In the genomic region with DNA sequence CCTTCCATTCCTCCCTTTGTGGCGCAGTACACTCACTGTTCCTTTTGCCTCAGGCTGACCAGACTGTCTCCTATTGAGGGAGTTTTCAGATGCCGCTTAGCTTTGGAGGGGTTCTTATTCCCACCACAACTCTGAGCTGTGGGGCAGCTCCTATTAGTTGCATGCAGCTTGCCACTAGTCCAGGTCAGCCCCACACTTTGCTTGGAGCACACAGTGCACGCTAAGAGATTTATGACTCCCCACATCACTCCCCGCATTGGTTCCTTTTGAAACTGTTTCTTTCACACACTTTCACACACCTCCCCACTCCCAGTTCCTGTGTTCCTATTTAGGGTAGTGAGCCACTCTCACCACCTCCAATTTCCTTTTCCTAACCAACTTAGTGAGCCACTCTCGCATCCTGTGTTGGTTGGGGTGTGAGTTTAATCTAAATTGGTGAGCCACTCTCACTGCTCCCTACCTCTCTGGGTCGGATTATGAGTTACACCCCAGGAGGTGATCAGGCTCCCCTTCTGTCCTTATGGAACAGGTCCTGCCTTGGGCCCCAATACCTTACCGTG, we compare ENCODE assay signal across 9 cellular contexts. TPM values are rescaled to one million over a fixed set of nuclear protein-coding genes. Genes with fewer than 3 reads are reported as not detected.
DNase-seq lines count a peak whose midpoint lies in the region; ATAC-seq, FAIRE-seq and TF ChIP-seq lines count a peak whose summit lies in the region.
"Had no signal": no experiment of that assay in that cellular context is flagged by ENCODE, and none has a peak within 500 bp of the region (broad histone marks: within the 10 kb centered on the region; RNA-seq: fewer than 3 reads in every experiment).

No MANE protein-coding gene starts in this region.

- H3K18ac ChIP-seq in H9 (ENCODE audit: insufficient read length, low read depth, low read length), result no peak overlapping the region

- H4K91ac ChIP-seq in H9 (ENCODE audit: insufficient read length, low read depth, low read length), result no peak overlapping the region

- DNase-seq in Calu3 (no peak), K562 (ENCODE audit: extremely low read depth in 1 of 4, low spot score in 3 of 4) (no peak), H9 (no peak), SW 1271 (lab: John Stamatoyannopoulos, UW) (no peak), iPS-NIHi11 (ENCODE audit: low spot score) (no peak)
- peak; percentile 57 for DNase-seq in Jurkat, Clone E6-1 (ENCODE audit: low read depth, low spot score)
- no peak for DNase-seq in activated effector memory CD4-positive, alpha-beta T cell treated with anti-CD3 and anti-CD28 coated beads, Interleukin-2, amount 50 U/mL, for 16 hours

- H3T11ph ChIP-seq in H9 (ENCODE audit: low read length), result no peak overlapping the region

- H2BK5ac ChIP-seq in H9 (ENCODE audit: insufficient read length, low read length), result no peak overlapping the region

- no peaks in the 10 kb centered on the region for H3K23me2 ChIP-seq in H9 (ENCODE audit: insufficient read length, low read depth, low read length, poor library complexity, severe bottlenecking)

- H3K27ac Mint-ChIP-seq in Calu3 (ENCODE audit: unreplicated experiment) (no peak overlapping the region), H9 (no peak overlapping the region; a peak in 1 of 7 replicates)

- H3K4ac ChIP-seq in H9 (ENCODE audit: low read depth, low read length), result no peak overlapping the region

- H3K14ac ChIP-seq in H9 (ENCODE audit: insufficient read depth, low read length), result no peak overlapping the region

- H3K4me1 Mint-ChIP-seq in Calu3 (ENCODE audit: low read depth, unreplicated experiment) (peaks cover 19% of the 10 kb centered on the region), H9 (no peaks in the 10 kb centered on the region)

- CTCF ChIA-PET in Calu3 (lab: Charles Lee) (no interaction called here), K562 (lab: Yijun Ruan, JAX; ENCODE audit: low intra/inter-chr PET ratio) (no interaction called here)

- in situ Hi-C loops in K562 (cut with MboI), result no loop called here

- TF ChIP-seq POLR2A in K562 (conservative IDR thresholded peaks at IDR 0.05), result no peak

- H3K4me3 ChIP-seq in Jurkat, Clone E6-1 (ENCODE audit: low read length), result peak overlapping the region; percentile 8
- H3K4me3 ChIP-seq in K562, result no peak overlapping the region

- no peak overlapping the region for H3K56ac ChIP-seq in H9 (ENCODE audit: insufficient read length, low read depth, low read length)

- no peak for FAIRE-seq in K562 (lab: Jason Lieb, UNC)
- FAIRE-seq: bronchial epithelial cell had no signal

- H2BK12ac ChIP-seq in H9 (ENCODE audit: insufficient read length, low read depth, low read length), result no peak overlapping the region

- ATAC-seq in GM21447 (IDR thresholded peaks at IDR 0.05; ENCODE audit: unreplicated experiment) (peak; percentile 64), K562 (peak; percentile 65)

- no peak overlapping the region for H3K23ac ChIP-seq in H9 (ENCODE audit: insufficient read length, low read depth, low read length)

- TF ChIP-seq RAD21 in K562 (CRISPR knock-in tag; conservative IDR thresholded peaks at IDR 0.05 in 1 of 2, IDR thresholded peaks at IDR 0.05 in 1 of 2), result no peak

- 36% methylated on average over 7 of the region's 7 CpGs for WGBS in K562 (ENCODE audit: insufficient coverage, low coverage, missing lambda C conversion rate)
- WGBS in H9 (ENCODE audit: extremely low coverage, insufficient read length, low lambda C conversion rate), result no CpG with 5 or more reads among the region's 7 CpGs

- H4K8ac ChIP-seq in H9 (replicated peaks; ENCODE audit: insufficient read length, low read depth, low read length), result no peak overlapping the region

- intact Hi-C loops in Calu3 (cut with micrococcal nuclease; ENCODE audit: unreplicated experiment), result loop anchor here (1.0 kb wide), 1 partner anchor 10 kb away; no protein-coding TSS in a partner anchor
- intact Hi-C loops in K562 (cut with micrococcal nuclease), result no loop called here

- H3K27me3 ChIP-seq in K562 (ENCODE audit: control insufficient read depth in 2 of 2, insufficient read depth in 2 of 2, low read length in 2 of 2) (no peaks in the 10 kb centered on the region), H9 (ENCODE audit: insufficient read depth, low read length) (no peaks in the 10 kb centered on the region)

- H3K4me2 ChIP-seq in K562 (ENCODE audit: insufficient read depth, low read length) (peak overlapping the region; percentile 82), H9 (ENCODE audit: insufficient read depth, insufficient read length, low read length) (no peak overlapping the region)

- H3K79me2 ChIP-seq in K562 (ENCODE audit: control insufficient read depth, insufficient read depth, low read length) (no peaks in the 10 kb centered on the region), H9 (ENCODE audit: insufficient read depth, low read length) (no peaks in the 10 kb centered on the region)

- H3K36me3 Mint-ChIP-seq in Calu3 (ENCODE audit: insufficient read depth, unreplicated experiment) (no peaks in the 10 kb centered on the region), H9 (ENCODE audit: insufficient read depth in 1 of 3, low read depth in 3 of 3) (peaks cover 0 to 8% (median 2%) of the 10 kb centered on the region in 3 experiments; a peak in 2 of 7 replicates)

- H3K4me1 ChIP-seq in K562 (replicated peaks in 1 of 2; ENCODE audit: control insufficient read depth in 2 of 2, insufficient read depth in 2 of 2, low read length in 2 of 2) (peaks cover 11 to 19% of the 10 kb centered on the region in 2 experiments), H9 (ENCODE audit: insufficient read depth, low read length) (no peaks in the 10 kb centered on the region)

- H3K27ac ChIP-seq in K562 (ENCODE audit: extremely low read depth, low read depth, low read length), result no peak overlapping the region
- no peak overlapping the region for H3K27ac ChIP-seq in H9 (ENCODE audit: insufficient read length, low read depth, low read length)

- H3K4me3 Mint-ChIP-seq in Calu3 (ENCODE audit: low read depth, unreplicated experiment) (peak overlapping the region; percentile 61), H9 (no peak overlapping the region)

- H2AFZ ChIP-seq in K562 (ENCODE audit: low read depth, low read length) (peak overlapping the region; percentile 93), H9 (ENCODE audit: low read length) (no peak overlapping the region)

- no peaks in the 10 kb centered on the region for H4K20me1 ChIP-seq in K562 (replicated peaks; ENCODE audit: control insufficient read depth, insufficient read depth, low read length)
- no peaks in the 10 kb centered on the region for H4K20me1 ChIP-seq in H9 (ENCODE audit: control insufficient read depth, insufficient read depth, insufficient read length)

- H3K9ac ChIP-seq in K562 (ENCODE audit: insufficient read depth in 1 of 2, low read depth in 2 of 2, low read length in 2 of 2) (peak overlapping the region; percentile 46 to 68; a peak in 3 of 4 replicates), H9 (ENCODE audit: extremely low read depth, insufficient read length, low read length) (no peak overlapping the region)

- TF ChIP-seq EP300 in K562 (IDR thresholded peaks at IDR 0.05; ENCODE audit: low read length), result no peak

- H3K9me3 ChIP-seq in K562 (replicated peaks; ENCODE audit: control insufficient read depth, insufficient read depth, low read depth, low read length), result peaks cover 11% of the 10 kb centered on the region
- peaks cover 14% of the 10 kb centered on the region for H3K9me3 ChIP-seq in H9 (ENCODE audit: control insufficient read depth, low read depth, low read length)

- no peak overlapping the region for H4K5ac ChIP-seq in H9 (ENCODE audit: insufficient read length, low read depth, low read length)

- H2BK15ac ChIP-seq in H9 (ENCODE audit: low read depth, low read length), result no peak overlapping the region

- no peak overlapping the region for H2BK120ac ChIP-seq in H9 (ENCODE audit: low read depth, low read length, poor library complexity, severe bottlenecking)

- no peak overlapping the region for H2BK20ac ChIP-seq in H9 (ENCODE audit: low read depth, low read length, poor library complexity, severe bottlenecking)

- H3K79me1 ChIP-seq in H9 (ENCODE audit: insufficient read depth, low read depth, low read length, poor library complexity, severe bottlenecking), result no peaks in the 10 kb centered on the region

- H3K27me3 Mint-ChIP-seq in Calu3 (ENCODE audit: unreplicated experiment) (no peaks in the 10 kb centered on the region), H9 (ENCODE audit: low read depth) (peaks cover 11% of the 10 kb centered on the region)

- H2AK5ac ChIP-seq in H9 (ENCODE audit: insufficient read length, low read length), result no peak overlapping the region

- BruUV-seq in Calu3 (replicated peaks; lab: Mats Ljungman, UMichigan) (no TSS peak), K562 (replicated peaks; lab: Mats Ljungman, UMichigan) (no TSS peak)

- H3K36me3 ChIP-seq in K562 (ENCODE audit: control insufficient read depth, insufficient read depth, low read length), result no peaks in the 10 kb centered on the region

- TF ChIP-seq CTCF in Calu3 (IDR thresholded peaks at IDR 0.05; ENCODE audit: unreplicated experiment) (no peak), K562 (IDR thresholded peaks at IDR 0.05 in 2 of 3, conservative IDR thresholded peaks at IDR 0.05 in 1 of 3; ENCODE audit: insufficient read depth in 2 of 3, low read depth in 1 of 3, low read length in 3 of 3) (no peak), H9 (conservative IDR thresholded peaks at IDR 0.05) (no peak)

- peaks cover 10% of the 10 kb centered on the region for H3K9me3 Mint-ChIP-seq in Calu3 (ENCODE audit: low read depth, unreplicated experiment)
- H3K9me3 Mint-ChIP-seq in H9, result peaks cover 52 to 64% of the 10 kb centered on the region in 2 experiments

- no peaks in the 10 kb centered on the region for H3K9me1 ChIP-seq in K562 (ENCODE audit: control insufficient read depth, insufficient read depth, low read length)

- POLR2A ChIA-PET in K562 (lab: Yijun Ruan, JAX), result interaction anchor here (0.8 to 2.4 kb wide), 3 partner anchors 10 to 56 kb away, joined by 3 to 12 read pairs (median 4); no protein-coding TSS in a partner anchor

RNA-seq across cellular contexts. Expression of a gene that starts 10.4 kb away (rescaled TPM):
- total RNA-seq in Calu3 (2022) (6.7 and 7.1 TPM in 2 replicates), K562 (2014; rRNA removed) (7.2 and 8.0 TPM in 2 replicates), K562 (2014; rRNA removed; fragmentation: Illumina TruSeq; extraction: Trizol) (18.0 and 18.7 TPM in 2 replicates), K562 (2015; rRNA removed; fragmentation: Illumina TruSeq; extraction: Trizol) (14.9 and 16.2 TPM in 2 replicates), K562 (2021) (11.9 and 12.1 TPM in 2 replicates), H9 (2021) (8.9 and 9.4 TPM in 2 replicates)
- polyA plus RNA-seq in Jurkat, Clone E6-1 (2012; ENCODE audit: insufficient read depth, insufficient read length), result not detected
- 23.8 and 33.5 TPM in 2 replicates for total RNA-seq in K562 (2011; cell fraction: chromatin; rRNA removed; ENCODE audit: low replicate concordance)
- total RNA-seq in K562 (2011; cell fraction: nucleolus; rRNA removed), result 23.3 and 26.0 TPM in 2 replicates
- 24.9 and 40.3 TPM in 2 replicates for total RNA-seq in K562 (2011; cell fraction: nucleoplasm; rRNA removed)
- polyA plus RNA-seq in K562 (2011; rRNA removed) (9.7 and 11.5 TPM in 2 replicates), K562 (2014; fragmentation: Illumina TruSeq; extraction: Trizol) (10.8 and 13.2 TPM in 2 replicates), K562 (2014; fragmentation: Nextera tagmentation; extraction: Ambion mirVana) (10 to 100 TPM; 11.1 to 13.8 TPM), K562 (2014; rRNA removed) (9.7 and 12.4 TPM in 2 replicates)
- 9.1 and 10.2 TPM in 2 replicates for polyA plus RNA-seq in K562 (2011; cell fraction: cytosol; rRNA removed)
- polyA plus RNA-seq in K562 (2011; cell fraction: nucleus; rRNA removed), result 12.2 and 13.1 TPM in 2 replicates
- 3.5 and 6.1 TPM in 2 replicates for polyA plus RNA-seq in K562 (2012)
- polyA minus RNA-seq in K562 (2011; rRNA and poly(A)+ RNA removed), result 19.5 and 22.9 TPM in 2 replicates
- 6.6 and 10.7 TPM in 2 replicates for polyA minus RNA-seq in K562 (2011; cell fraction: cytosol; rRNA and poly(A)+ RNA removed)
- 14.9 and 26.8 TPM in 2 replicates for polyA minus RNA-seq in K562 (2011; cell fraction: nucleus; rRNA and poly(A)+ RNA removed)

RNA-seq across cellular contexts. Expression of a gene that starts 21.4 kb away (rescaled TPM):
- total RNA-seq in Calu3 (2022), result 10.8 and 10.9 TPM in 2 replicates
- not detected for polyA plus RNA-seq in Jurkat, Clone E6-1 (2012; ENCODE audit: insufficient read depth, insufficient read length)
- total RNA-seq in K562 (2011; cell fraction: chromatin; rRNA removed; ENCODE audit: low replicate concordance), result 19.7 and 38.2 TPM in 2 replicates
- 16.2 and 20.8 TPM in 2 replicates for total RNA-seq in K562 (2011; cell fraction: nucleolus; rRNA removed)
- 18.1 and 21.7 TPM in 2 replicates for total RNA-seq in K562 (2011; cell fraction: nucleoplasm; rRNA removed)
- total RNA-seq in K562 (2014; rRNA removed), result 15.5 and 18.7 TPM in 2 replicates
- total RNA-seq in K562 (2014; rRNA removed; fragmentation: Illumina TruSeq; extraction: Trizol), result 26.7 and 29.2 TPM in 2 replicates
- 23.1 and 23.6 TPM in 2 replicates for total RNA-seq in K562 (2015; rRNA removed; fragmentation: Illumina TruSeq; extraction: Trizol)
- total RNA-seq in K562 (2021), result 13.4 and 13.7 TPM in 2 replicates
- 16.3 and 23.4 TPM in 2 replicates for polyA plus RNA-seq in K562 (2011; rRNA removed)
- polyA plus RNA-seq in K562 (2011; cell fraction: cytosol; rRNA removed), result 8.1 and 8.6 TPM in 2 replicates
- 15.0 and 26.8 TPM in 2 replicates for polyA plus RNA-seq in K562 (2011; cell fraction: nucleus; rRNA removed)
- 6.0 and 10.1 TPM in 2 replicates for polyA plus RNA-seq in K562 (2012)
- polyA plus RNA-seq in K562 (2014; fragmentation: Illumina TruSeq; extraction: Trizol), result 22.0 and 23.6 TPM in 2 replicates
- 10 to 100 TPM; 14.2 to 23.6 TPM for polyA plus RNA-seq in K562 (2014; fragmentation: Nextera tagmentation; extraction: Ambion mirVana)
- 17.7 and 18.3 TPM in 2 replicates for polyA plus RNA-seq in K562 (2014; rRNA removed)
- polyA minus RNA-seq in K562 (2011; rRNA and poly(A)+ RNA removed), result 34.2 and 36.5 TPM in 2 replicates
- 7.1 and 10.1 TPM in 2 replicates for polyA minus RNA-seq in K562 (2011; cell fraction: cytosol; rRNA and poly(A)+ RNA removed)
- 14.3 and 25.4 TPM in 2 replicates for polyA minus RNA-seq in K562 (2011; cell fraction: nucleus; rRNA and poly(A)+ RNA removed)
- total RNA-seq in H9 (2021), result 15.6 and 16.2 TPM in 2 replicates

RNA-seq across cellular contexts. Expression of a gene that starts 52.9 kb away (rescaled TPM):
- 17.1 and 17.8 TPM in 2 replicates for total RNA-seq in Calu3 (2022)
- polyA plus RNA-seq in Jurkat, Clone E6-1 (2012; ENCODE audit: insufficient read depth, insufficient read length), result 87.1 TPM
- 14.9 and 16.7 TPM in 2 replicates for total RNA-seq in K562 (2011; cell fraction: chromatin; rRNA removed; ENCODE audit: low replicate concordance)
- 14.5 and 19.6 TPM in 2 replicates for total RNA-seq in K562 (2011; cell fraction: nucleolus; rRNA removed)
- total RNA-seq in K562 (2011; cell fraction: nucleoplasm; rRNA removed), result 14.4 and 19.2 TPM in 2 replicates
- total RNA-seq in K562 (2014; rRNA removed), result 17.3 and 19.8 TPM in 2 replicates
- 31.8 and 34.7 TPM in 2 replicates for total RNA-seq in K562 (2014; rRNA removed; fragmentation: Illumina TruSeq; extraction: Trizol)
- total RNA-seq in K562 (2015; rRNA removed; fragmentation: Illumina TruSeq; extraction: Trizol), result 21.4 and 22.3 TPM in 2 replicates
- 20.3 and 22.3 TPM in 2 replicates for total RNA-seq in K562 (2021)
- 40.5 and 57.0 TPM in 2 replicates for polyA plus RNA-seq in K562 (2011; rRNA removed)
- polyA plus RNA-seq in K562 (2011; cell fraction: cytosol; rRNA removed), result 14.8 and 19.1 TPM in 2 replicates
- 25.6 and 26.6 TPM in 2 replicates for polyA plus RNA-seq in K562 (2011; cell fraction: nucleus; rRNA removed)
- polyA plus RNA-seq in K562 (2012), result 19.9 and 24.6 TPM in 2 replicates
- polyA plus RNA-seq in K562 (2014; fragmentation: Illumina TruSeq; extraction: Trizol), result 29.5 and 30.7 TPM in 2 replicates
- polyA plus RNA-seq in K562 (2014; fragmentation: Nextera tagmentation; extraction: Ambion mirVana), result 10 to 100 TPM; 18.3 to 26.3 TPM
- polyA plus RNA-seq in K562 (2014; rRNA removed), result 28.4 TPM in 2 replicates
- 25.2 and 28.4 TPM in 2 replicates for polyA minus RNA-seq in K562 (2011; rRNA and poly(A)+ RNA removed)
- polyA minus RNA-seq in K562 (2011; cell fraction: cytosol; rRNA and poly(A)+ RNA removed), result 4.7 and 5.0 TPM in 2 replicates
- polyA minus RNA-seq in K562 (2011; cell fraction: nucleus; rRNA and poly(A)+ RNA removed), result 6.2 and 17.2 TPM in 2 replicates
- 13.3 and 14.6 TPM in 2 replicates for total RNA-seq in H9 (2021)
